Comparison of ENCODE assay signal across 12 cellular contexts in the genomic region with DNA sequence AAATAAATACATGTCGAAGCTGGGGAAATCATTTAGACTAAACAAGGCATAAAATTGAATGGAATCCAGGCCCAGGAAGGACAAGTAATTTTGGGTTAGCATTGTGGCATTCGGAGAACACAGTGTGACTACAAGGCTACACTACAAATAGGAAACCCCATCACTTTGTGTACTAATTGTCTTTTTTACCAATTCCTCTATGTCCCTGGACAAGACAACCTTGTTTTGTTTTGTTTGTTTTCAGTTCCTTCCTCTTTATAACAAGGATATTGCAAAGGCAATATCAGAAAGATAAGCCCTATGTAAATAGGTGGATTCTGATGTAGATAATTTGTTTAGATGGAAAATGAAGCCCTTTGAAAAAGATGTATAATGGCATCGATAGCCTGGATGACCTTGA.
DNase-seq lines count a peak whose midpoint lies in the region; ATAC-seq, FAIRE-seq and TF ChIP-seq lines count a peak whose summit lies in the region.
"Had no signal": no experiment of that assay in that cellular context is flagged by ENCODE, and none has a peak within 500 bp of the region (broad histone marks: within the 10 kb centered on the region; RNA-seq: fewer than 3 reads in every experiment).

No MANE protein-coding gene starts in this region.

- 44 to 47% methylated on average over 3 of the region's 3 CpGs for WGBS in GM23248 (ENCODE audit: low coverage in 1 of 2, low lambda C conversion rate in 2 of 2, missing lambda C conversion rate in 2 of 2), 2 experiments

- FAIRE-seq in keratinocyte (lab: Jason Lieb, UNC) = no peak

- no peaks in the 10 kb centered on the region for H3K9me1 ChIP-seq in keratinocyte (ENCODE audit: control insufficient read depth, extremely low read depth, insufficient read depth, low read length)

- no peaks in the 10 kb centered on the region for H3K9me2 ChIP-seq in GM23248 (ENCODE audit: insufficient read depth)

- ATAC-seq in T-helper 17 cell (no peak), HG02798 (IDR thresholded peaks at IDR 0.05; ENCODE audit: poor library complexity, unreplicated experiment) (no peak), HG02884 (IDR thresholded peaks at IDR 0.05; ENCODE audit: unreplicated experiment) (no peak), HG03439 (IDR thresholded peaks at IDR 0.05; ENCODE audit: unreplicated experiment) (no peak)
- no peak for ATAC-seq in stimulated activated effector memory CD8-positive, alpha-beta T cell treated with anti-CD3 and anti-CD28 coated beads, Interleukin-12 subunit alpha, Interleukin-12 subunit beta, amount 100 ng/mL, for 72 hours
- ATAC-seq: sciatic nerve had no signal

- H2AFZ ChIP-seq in GM23248 (peak overlapping the region; percentile 44; the same call in 1 of the 2 replicates), keratinocyte (ENCODE audit: control insufficient read depth, low read length) (no peak overlapping the region)

- H3K79me2 ChIP-seq in GM23248 (ENCODE audit: insufficient read depth) = peaks cover 68% of the 10 kb centered on the region
- H3K79me2 ChIP-seq in keratinocyte (ENCODE audit: control insufficient read depth, insufficient read depth, low read length) = peaks cover 16% of the 10 kb centered on the region

- H3K27me3 ChIP-seq in GM23248 (replicated peaks; ENCODE audit: insufficient read depth) (no peaks in the 10 kb centered on the region), keratinocyte (ENCODE audit: control insufficient read depth, extremely low read depth, insufficient read depth, low read length) (no peaks in the 10 kb centered on the region)

- no peaks in the 10 kb centered on the region for H3K9me3 ChIP-seq in GM23248 (ENCODE audit: low read depth)
- H3K9me3 ChIP-seq in T-helper 17 cell (ENCODE audit: control insufficient read depth, low read length, poor library complexity, severe bottlenecking) = no peaks in the 10 kb centered on the region
- no peaks in the 10 kb centered on the region for H3K9me3 ChIP-seq in keratinocyte (ENCODE audit: control insufficient read depth, low read depth, low read length)

- dilution Hi-C loops in keratinocyte (cut with MboI; ENCODE audit: extremely low pct_ligation_motif_present, low sequenced_read_pairs) = no loop called here

- H3K4me1 Mint-ChIP-seq in T-helper 17 cell = peaks cover 43% of the 10 kb centered on the region
- H3K4me1 Mint-ChIP-seq in stimulated activated effector memory CD8-positive, alpha-beta T cell treated with anti-CD3 and anti-CD28 coated beads, Interleukin-12 subunit alpha, Interleukin-12 subunit beta, amount 100 ng/mL, for 72 hours = peaks cover 37% of the 10 kb centered on the region

- H3K4me3 ChIP-seq in GM23248 = peak overlapping the region; percentile 92
- no peak overlapping the region for H3K4me3 ChIP-seq in keratinocyte (ENCODE audit: control insufficient read depth in 2 of 3, extremely low read depth in 1 of 3, insufficient read depth in 2 of 3, low read depth in 1 of 3, low read length in 3 of 3)

- H3K4me2 ChIP-seq in GM23248 (ENCODE audit: unreplicated experiment) (peak overlapping the region; percentile 98), keratinocyte (ENCODE audit: control insufficient read depth, extremely low read depth, insufficient read depth, low read depth, low read length) (peak overlapping the region; percentile 99)

- peaks cover 26% of the 10 kb centered on the region for H3F3A ChIP-seq in GM23248 (ENCODE audit: insufficient read depth)

- in situ Hi-C loops in GM23248 (cut with MboI) = no loop called here

- H3K36me3 ChIP-seq in GM23248 (ENCODE audit: low read depth) (no peaks in the 10 kb centered on the region), keratinocyte (ENCODE audit: control insufficient read depth in 2 of 2, extremely low read depth in 1 of 2, insufficient read depth in 2 of 2, low read length in 2 of 2) (no peaks in the 10 kb centered on the region)

- H4K20me1 ChIP-seq in GM23248 (ENCODE audit: insufficient read depth) = no peaks in the 10 kb centered on the region
- H4K20me1 ChIP-seq in keratinocyte (ENCODE audit: control insufficient read depth, extremely low read depth, insufficient read depth, low read length) = no peaks in the 10 kb centered on the region

- H3K4me1 ChIP-seq in GM23248 (ENCODE audit: insufficient read depth) = peaks cover 11% of the 10 kb centered on the region
- peaks cover 32% of the 10 kb centered on the region for H3K4me1 ChIP-seq in keratinocyte (ENCODE audit: control insufficient read depth, extremely low read depth, insufficient read depth, low read length)

- TF ChIP-seq CTCF in keratinocyte (optimal IDR thresholded peaks at IDR 0.05 in 1 of 3, IDR thresholded peaks at IDR 0.05 in 1 of 3, conservative IDR thresholded peaks at IDR 0.05 in 1 of 3; ENCODE audit: extremely low read depth in 1 of 3, insufficient read depth in 2 of 3, low read length in 3 of 3) = no peak

- H3K9ac ChIP-seq in GM23248 (peak overlapping the region; percentile 98), keratinocyte (ENCODE audit: control insufficient read depth, extremely low read depth, insufficient read depth, low read length) (no peak overlapping the region)

- no peak overlapping the region for H3K4me3 Mint-ChIP-seq in T-helper 17 cell
- peak overlapping the region; percentile 98 for H3K4me3 Mint-ChIP-seq in stimulated activated effector memory CD8-positive, alpha-beta T cell treated with anti-CD3 and anti-CD28 coated beads, Interleukin-12 subunit alpha, Interleukin-12 subunit beta, amount 100 ng/mL, for 72 hours

- H3K9me3 Mint-ChIP-seq in stimulated activated effector memory CD8-positive, alpha-beta T cell treated with anti-CD3 and anti-CD28 coated beads, Interleukin-12 subunit alpha, Interleukin-12 subunit beta, amount 100 ng/mL, for 72 hours = no peaks in the 10 kb centered on the region
- H3K9me3 Mint-ChIP-seq: activated CD4-positive, alpha-beta memory T cell treated with anti-CD3 and anti-CD28 coated beads, Interleukin-2, amount 10 ng/mL, durations not matched to agents 7 days and 5 days; activated naive CD8-positive, alpha-beta T cell treated with anti-CD3 and anti-CD28 coated beads, Interleukin-2, amount 10 ng/mL, durations not matched to agents 7 days and 5 days; T-helper 1 cell treated with Interleukin-12 subunit alpha and Interleukin-12 subunit beta and Interleukin-4 antibody, amounts not matched to agents 30 μg/mL and 1 μg/mL, for 36 hours had no signal

- no peaks in the 10 kb centered on the region for H3K27me3 Mint-ChIP-seq in T-helper 17 cell
- H3K27me3 Mint-ChIP-seq: activated CD4-positive, alpha-beta memory T cell treated with anti-CD3 and anti-CD28 coated beads, Interleukin-2, amount 10 ng/mL, durations not matched to agents 7 days and 5 days had no signal

- H3K27ac ChIP-seq in GM23248 (peak overlapping the region; percentile 99), keratinocyte (ENCODE audit: control insufficient read depth, insufficient read depth, low read length) (peak overlapping the region; percentile 92)

- DNase-seq in GM23248 (no peak), T-helper 17 cell (no peak), keratinocyte (ENCODE audit: low read depth, low spot score) (no peak), NCI-H2107 treated with DMSO at 0.1 percent for 48 hours (lab: John Stamatoyannopoulos, UW; ENCODE audit: unreplicated experiment) (no peak)
- no peak for DNase-seq in stimulated activated effector memory CD8-positive, alpha-beta T cell treated with anti-CD3 and anti-CD28 coated beads, Interleukin-12 subunit alpha, Interleukin-12 subunit beta, amount 100 ng/mL, for 72 hours (ENCODE audit: low spot score in 2 of 2)
- DNase-seq: activated CD4-positive, alpha-beta memory T cell treated with anti-CD3 and anti-CD28 coated beads, Interleukin-2, amount 10 ng/mL, durations not matched to agents 7 days and 5 days; activated naive CD8-positive, alpha-beta T cell treated with anti-CD3 and anti-CD28 coated beads, Interleukin-2, amount 10 ng/mL, durations not matched to agents 7 days and 5 days had no signal

- peak overlapping the region; percentile 91 for H3K27ac Mint-ChIP-seq in T-helper 17 cell
- H3K27ac Mint-ChIP-seq in stimulated activated effector memory CD8-positive, alpha-beta T cell treated with anti-CD3 and anti-CD28 coated beads, Interleukin-12 subunit alpha, Interleukin-12 subunit beta, amount 100 ng/mL, for 72 hours = peak overlapping the region; percentile 100
- H3K27ac Mint-ChIP-seq: activated naive CD8-positive, alpha-beta T cell treated with anti-CD3 and anti-CD28 coated beads, Interleukin-2, amount 10 ng/mL, durations not matched to agents 7 days and 5 days had no signal

- H3K36me3 Mint-ChIP-seq in T-helper 17 cell (ENCODE audit: low read depth) = peaks cover 12% of the 10 kb centered on the region
- H3K36me3 Mint-ChIP-seq in stimulated activated effector memory CD8-positive, alpha-beta T cell treated with anti-CD3 and anti-CD28 coated beads, Interleukin-12 subunit alpha, Interleukin-12 subunit beta, amount 100 ng/mL, for 72 hours = peaks cover 40% of the 10 kb centered on the region
